21 cellular contexts compared by ENCODE assay signal in genomic region chr3:53583161-53583690, GRCh38.
DNase-seq lines count a peak whose midpoint lies in the region; ATAC-seq, FAIRE-seq and TF ChIP-seq lines count a peak whose summit lies in the region.
"Had no signal": no experiment of that assay in that cellular context is flagged by ENCODE, and none has a peak within 500 bp of the region (broad histone marks: within the 10 kb centered on the region; RNA-seq: fewer than 3 reads in every experiment).

No MANE protein-coding gene starts in this region.

- no peak overlapping the region for H3K4me2 ChIP-seq in trophoblast cell (ENCODE audit: low read length)
- H3K4me2 ChIP-seq: GM23338 had no signal

- H3K18ac ChIP-seq in trophoblast cell (ENCODE audit: low read length), result no peak overlapping the region

- H4K12ac ChIP-seq in trophoblast cell (ENCODE audit: low read depth, low read length), result no peak overlapping the region

- intact Hi-C loops in esophagus muscularis mucosa (cut with DNase I), result no loop called here

- H3K4me1 ChIP-seq in RWPE2 (ENCODE audit: insufficient read depth, poor library complexity, severe bottlenecking), result peaks cover 6% of the 10 kb centered on the region
- no peaks in the 10 kb centered on the region for H3K4me1 ChIP-seq in esophagus muscularis mucosa
- H3K4me1 ChIP-seq in trophoblast cell (ENCODE audit: control insufficient read depth in 1 of 2, insufficient read depth in 2 of 2, low read length in 2 of 2), result peaks cover 7 to 12% of the 10 kb centered on the region in 2 experiments
- H3K4me1 ChIP-seq: BE2C, Caco-2 had no signal

- DNase-seq in RWPE2 (ENCODE audit: low spot score), result no peak
- DNase-seq in bronchial epithelial cell (ENCODE audit: low read depth), result peak; percentile 68
- peak; percentile 86 for DNase-seq in esophagus muscularis mucosa (ENCODE audit: extremely low spot score)
- no peak for DNase-seq in trophoblast cell
- DNase-seq in mesothelial cell of epicardium (ENCODE audit: low spot score in 2 of 2, unreplicated experiment in 2 of 2), result no peak
- no peak for DNase-seq in UCSD-AML1 (lab: John Stamatoyannopoulos, UW; ENCODE audit: unreplicated experiment)
- DNase-seq: BE2C; Caco-2; CD4-positive, alpha-beta T cell; DMS153; DMS79; GF-D8; H7; HFFc6; IMR-90 had no signal

- H2BK12ac ChIP-seq in trophoblast cell (ENCODE audit: low read length), result no peak overlapping the region

- WGBS in esophagus muscularis mucosa, result 92% methylated on average over 1 of the region's 2 CpGs
- no CpG with 5 or more reads among the region's 2 CpGs for WGBS in trophoblast cell (ENCODE audit: extremely low coverage, insufficient coverage, insufficient read length)

- no peak for FAIRE-seq in bronchial epithelial cell (lab: Jason Lieb, UNC)
- FAIRE-seq: D721Med, HTR-8/SVneo had no signal

- H3K4ac ChIP-seq in trophoblast cell (ENCODE audit: low read depth, low read length), result no peak overlapping the region

- H3K9me3 ChIP-seq in RWPE2 (ENCODE audit: severe bottlenecking) (no peaks in the 10 kb centered on the region), esophagus muscularis mucosa (no peaks in the 10 kb centered on the region), trophoblast cell (ENCODE audit: insufficient read depth, low read depth, low read length) (no peaks in the 10 kb centered on the region)
- H3K9me3 ChIP-seq: BE2C, Caco-2 had no signal

- peak overlapping the region; percentile 59 for H4K91ac ChIP-seq in trophoblast cell (ENCODE audit: low read depth, low read length)

- TF ChIP-seq CTCF in RWPE2 (IDR thresholded peaks at IDR 0.05; ENCODE audit: poor library complexity, severe bottlenecking) (no peak), bronchial epithelial cell (IDR thresholded peaks at IDR 0.05; ENCODE audit: insufficient read depth, low read length, severe bottlenecking) (no peak), esophagus muscularis mucosa (IDR thresholded peaks at IDR 0.05) (no peak), mesothelial cell of epicardium (IDR thresholded peaks at IDR 0.05; ENCODE audit: unreplicated experiment) (no peak)

- H3K27me3 Mint-ChIP-seq in mesothelial cell of epicardium (ENCODE audit: low read depth), result no peaks in the 10 kb centered on the region
- H3K27me3 Mint-ChIP-seq: CD4-positive, alpha-beta T cell had no signal

- H3K27me3 ChIP-seq in RWPE2 (ENCODE audit: insufficient read depth, poor library complexity, severe bottlenecking) (no peaks in the 10 kb centered on the region), bronchial epithelial cell (ENCODE audit: control insufficient read depth, insufficient read depth, low read length) (no peaks in the 10 kb centered on the region), esophagus muscularis mucosa (no peaks in the 10 kb centered on the region), trophoblast cell (ENCODE audit: insufficient read depth, low read length) (no peaks in the 10 kb centered on the region)
- H3K27me3 ChIP-seq: BE2C had no signal

- no peak overlapping the region for H3K4me3 Mint-ChIP-seq in mesothelial cell of epicardium
- H3K4me3 Mint-ChIP-seq: CD4-positive, alpha-beta T cell; GM23338; HFFc6 had no signal

- no peaks in the 10 kb centered on the region for H3K9me3 Mint-ChIP-seq in mesothelial cell of epicardium
- H3K9me3 Mint-ChIP-seq: CD4-positive, alpha-beta T cell; GM23338; HFFc6 had no signal

- no peak overlapping the region for H3K9ac ChIP-seq in trophoblast cell (ENCODE audit: low read length)

- H3K36me3 ChIP-seq in RWPE2 (ENCODE audit: low read depth) (no peaks in the 10 kb centered on the region), bronchial epithelial cell (ENCODE audit: control insufficient read depth, insufficient read depth, low read length) (no peaks in the 10 kb centered on the region), esophagus muscularis mucosa (no peaks in the 10 kb centered on the region), trophoblast cell (ENCODE audit: control insufficient read depth in 1 of 2, insufficient read depth in 2 of 2, low read length in 2 of 2) (no peaks in the 10 kb centered on the region)
- H3K36me3 ChIP-seq: BE2C had no signal

- ATAC-seq in RWPE2 (ENCODE audit: low read depth) (peak; percentile 25; the same call in 1 of the 3 replicates), HG02840 (IDR thresholded peaks at IDR 0.05; ENCODE audit: low FRiP score, unreplicated experiment) (no peak)
- ATAC-seq: HCT116 had no signal

- H3K36me3 Mint-ChIP-seq in mesothelial cell of epicardium, result no peaks in the 10 kb centered on the region

- H4K8ac ChIP-seq in trophoblast cell (ENCODE audit: low read depth, low read length), result no peak overlapping the region

- no peak for TF ChIP-seq POLR2A in esophagus muscularis mucosa (IDR thresholded peaks at IDR 0.05; ENCODE audit: low read depth)

- no peak overlapping the region for H2AFZ ChIP-seq in trophoblast cell (ENCODE audit: insufficient read depth, low read length, poor library complexity)
- H2AFZ ChIP-seq: GM23338 had no signal

- H3K79me1 ChIP-seq in trophoblast cell (ENCODE audit: low read length), result no peaks in the 10 kb centered on the region

- H3K27ac ChIP-seq in RWPE2 (ENCODE audit: poor library complexity, severe bottlenecking) (no peak overlapping the region), esophagus muscularis mucosa (replicated peaks in 1 of 4) (no peak overlapping the region), trophoblast cell (ENCODE audit: low read depth, low read length) (no peak overlapping the region)
- H3K27ac ChIP-seq: C4-2B had no signal

- no peak for TF ChIP-seq EP300 in esophagus muscularis mucosa (IDR thresholded peaks at IDR 0.05)

- H3K27ac Mint-ChIP-seq in mesothelial cell of epicardium, result no peak overlapping the region
- H3K27ac Mint-ChIP-seq: CD4-positive, alpha-beta T cell; GM23338; HFFc6 had no signal

- no peak overlapping the region for H3K23ac ChIP-seq in trophoblast cell (ENCODE audit: low read length)

- H3K4me3 ChIP-seq in RWPE2 (ENCODE audit: severe bottlenecking) (no peak overlapping the region), bronchial epithelial cell (ENCODE audit: low read depth, low read length) (no peak overlapping the region), esophagus muscularis mucosa (no peak overlapping the region), trophoblast cell (ENCODE audit: low read depth, low read length) (no peak overlapping the region)
- H3K4me3 ChIP-seq: GM23338 had no signal

- H3K14ac ChIP-seq in trophoblast cell (ENCODE audit: low read length), result no peak overlapping the region

- H3K79me2 ChIP-seq in trophoblast cell (ENCODE audit: control insufficient read depth, insufficient read depth, low read length, poor library complexity), result peaks cover 2% of the 10 kb centered on the region

- no peak overlapping the region for H2BK120ac ChIP-seq in trophoblast cell (ENCODE audit: insufficient read depth, low read length, poor library complexity)

- H2AK5ac ChIP-seq in trophoblast cell (ENCODE audit: low read length), result no peak overlapping the region

- no peak overlapping the region for H2BK5ac ChIP-seq in trophoblast cell (ENCODE audit: low read depth, low read length, poor library complexity)

- H3K4me1 Mint-ChIP-seq in mesothelial cell of epicardium, result peaks cover 3% of the 10 kb centered on the region

Comparison
In these comparisons a context has a peak if more than half of its experiments do, and no peak if none do; other contexts are left out.
1. DNase-seq: peak in bronchial epithelial cell (single experiment) and esophagus muscularis mucosa (single experiment); none in RWPE2 (single experiment), trophoblast cell (0 of 2), mesothelial cell of epicardium (0 of 2) and UCSD-AML1 (single experiment).